In the genomic region with DNA sequence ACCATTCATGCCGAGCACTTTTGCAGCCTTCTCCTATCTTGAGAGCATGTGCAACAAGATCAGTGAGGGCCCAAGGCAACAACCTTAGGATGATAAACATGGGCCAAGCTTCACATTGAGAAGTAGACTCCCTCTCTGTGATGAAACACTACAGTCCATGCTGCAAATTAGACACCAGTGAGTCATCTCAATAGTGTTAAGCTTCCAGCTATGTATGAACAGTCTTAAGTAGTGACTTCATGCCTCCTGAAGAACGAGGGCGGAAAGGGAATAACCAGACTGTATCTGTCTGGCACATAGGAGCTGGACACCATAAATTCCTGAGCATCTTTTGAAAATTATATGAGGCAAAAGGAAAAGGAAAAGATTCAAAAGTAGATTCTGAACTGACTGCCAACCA, we compare ENCODE assay signal across 18 cellular contexts.
A peak's percentile ranks its signal among the peaks of the same experiment; 100 is the strongest.
DNase-seq lines count a peak whose midpoint lies in the region; ATAC-seq and TF ChIP-seq lines count a peak whose summit lies in the region.
"Had no signal": no experiment of that assay in that cellular context is flagged by ENCODE, and none has a peak within 500 bp of the region (broad histone marks: within the 10 kb centered on the region; RNA-seq: fewer than 3 reads in every experiment).

No MANE protein-coding gene starts in this region.

- no peak overlapping the region for H3K27ac Mint-ChIP-seq in GM23338
- H3K27ac Mint-ChIP-seq: activated CD4-positive, alpha-beta T cell treated with anti-CD3 and anti-CD28 coated beads for 36 hours; natural killer cell treated with Interleukin-12 subunit alpha and Interleukin-12 subunit beta and Interleukin-15 and Interleukin-18, amount 100 ng/mL, for 72 hours; T-cell had no signal

- H3K27me3 Mint-ChIP-seq in GM23338 (ENCODE audit: insufficient read depth, low read depth, poor library complexity): no peaks in the 10 kb centered on the region
- H3K27me3 Mint-ChIP-seq: activated CD4-positive, alpha-beta T cell treated with anti-CD3 and anti-CD28 coated beads for 36 hours; natural killer cell treated with Interleukin-12 subunit alpha and Interleukin-12 subunit beta and Interleukin-15 and Interleukin-18, amount 100 ng/mL, for 72 hours; T-cell had no signal

- POLR2A ChIA-PET in A673 (lab: Charles Lee; ENCODE audit: low non-redundant PET): no interaction called here

- no peaks in the 10 kb centered on the region for H3K79me2 ChIP-seq in GM23338 (replicated peaks; ENCODE audit: insufficient read depth)

- no peak for ATAC-seq in GM23338
- ATAC-seq in GM18907 (IDR thresholded peaks at IDR 0.05; ENCODE audit: unreplicated experiment): no peak
- ATAC-seq in GM19455 (IDR thresholded peaks at IDR 0.05; ENCODE audit: unreplicated experiment): no peak
- ATAC-seq: activated CD4-positive, alpha-beta T cell treated with anti-CD3 and anti-CD28 coated beads for 36 hours; body of pancreas; natural killer cell treated with Interleukin-12 subunit alpha and Interleukin-12 subunit beta and Interleukin-15 and Interleukin-18, amount 100 ng/mL, for 72 hours; T-cell had no signal

- H3K27ac ChIP-seq in A673 (ENCODE audit: low read depth, low read length, poor library complexity, severe bottlenecking) (peak overlapping the region; percentile 34), GM23338 (ENCODE audit: low read depth) (no peak overlapping the region)
- H3K27ac ChIP-seq: body of pancreas, esophagus muscularis mucosa, spleen, tibial nerve had no signal

- H3K27me3 ChIP-seq in A673 (replicated peaks; ENCODE audit: insufficient read depth, low read depth, low read length, poor library complexity) (no peaks in the 10 kb centered on the region), GM23338 (ENCODE audit: insufficient read depth) (no peaks in the 10 kb centered on the region)
- H3K27me3 ChIP-seq: body of pancreas, esophagus muscularis mucosa, spleen, tibial nerve had no signal

- no peak overlapping the region for H3K4me3 ChIP-seq in A673 (ENCODE audit: low read depth, low read length, poor library complexity, severe bottlenecking)
- no peak overlapping the region for H3K4me3 ChIP-seq in GM23338
- H3K4me3 ChIP-seq: body of pancreas, esophagus muscularis mucosa, spleen, tibial nerve had no signal

- no peaks in the 10 kb centered on the region for H3F3A ChIP-seq in GM23338 (replicated peaks; ENCODE audit: low read depth)

- intact Hi-C loops in A673 (cut with micrococcal nuclease; ENCODE audit: unreplicated experiment): loop anchor here (10.0 kb wide), 1 partner anchor 617 kb away; no protein-coding TSS in a partner anchor

- H3K4me1 Mint-ChIP-seq in GM23338: no peaks in the 10 kb centered on the region
- H3K4me1 Mint-ChIP-seq: activated CD4-positive, alpha-beta T cell treated with anti-CD3 and anti-CD28 coated beads for 36 hours; T-cell had no signal

- H3K9me2 ChIP-seq in GM23338 (ENCODE audit: insufficient read depth): no peaks in the 10 kb centered on the region

- no peaks in the 10 kb centered on the region for H3K9me3 Mint-ChIP-seq in GM23338

- H3K36me3 ChIP-seq in A673 (ENCODE audit: insufficient read depth, low read length, poor library complexity, severe bottlenecking) (no peaks in the 10 kb centered on the region), GM23338 (ENCODE audit: insufficient read depth) (no peaks in the 10 kb centered on the region)
- H3K36me3 ChIP-seq: esophagus muscularis mucosa, spleen, tibial nerve had no signal

- no peak overlapping the region for H3K4me3 Mint-ChIP-seq in GM23338
- H3K4me3 Mint-ChIP-seq: activated CD4-positive, alpha-beta T cell treated with anti-CD3 and anti-CD28 coated beads for 36 hours; natural killer cell treated with Interleukin-12 subunit alpha and Interleukin-12 subunit beta and Interleukin-15 and Interleukin-18, amount 100 ng/mL, for 72 hours; T-cell had no signal

- H3K4me2 ChIP-seq in GM23338: no peak overlapping the region

- CTCF ChIA-PET in A673 (lab: Charles Lee): no interaction called here

- DNase-seq in A673 (ENCODE audit: low spot score) (peak; percentile 76), HS-27A (ENCODE audit: low read depth) (peak; percentile 57), astrocyte of the hippocampus (ENCODE audit: low read depth, low spot score) (peak; percentile 77), iPS-NIHi7 (ENCODE audit: extremely low spot score) (peak; percentile 7), GM23338 (ENCODE audit: low spot score) (no peak), NCI-H1417 (lab: John Stamatoyannopoulos, UW) (no peak)
- DNase-seq: activated CD4-positive, alpha-beta T cell treated with anti-CD3 and anti-CD28 coated beads for 36 hours; activated T-cell treated with anti-CD3 and anti-CD28 coated beads, Interleukin-2, amount 50 U/mL, for 1 hour; body of pancreas; DND-41; Kasumi-1; spleen; T-cell had no signal

- H3K9me3 ChIP-seq in A673 (ENCODE audit: low read depth, low read length, poor library complexity, severe bottlenecking): peaks cover 12% of the 10 kb centered on the region
- H3K9me3 ChIP-seq: body of pancreas, esophagus muscularis mucosa, tibial nerve had no signal

- TF ChIP-seq CTCF in A673 (conservative IDR thresholded peaks at IDR 0.05; ENCODE audit: low read depth, low read length) (no peak), GM23338 (conservative IDR thresholded peaks at IDR 0.05; ENCODE audit: low read depth in 2 of 2) (no peak)

- H2AFZ ChIP-seq in GM23338: no peak overlapping the region

- BruUV-seq in A673 (replicated peaks; lab: Mats Ljungman, UMichigan): no TSS peak

- no peaks in the 10 kb centered on the region for H3K36me3 Mint-ChIP-seq in GM23338 (ENCODE audit: low read depth)
- H3K36me3 Mint-ChIP-seq: T-cell had no signal

- H3K4me1 ChIP-seq in A673 (ENCODE audit: insufficient read depth, low read length, poor library complexity, severe bottlenecking): peaks cover 27% of the 10 kb centered on the region
- no peaks in the 10 kb centered on the region for H3K4me1 ChIP-seq in GM23338 (ENCODE audit: insufficient read depth)
- H3K4me1 ChIP-seq: body of pancreas, esophagus muscularis mucosa, spleen, tibial nerve had no signal

- no peaks in the 10 kb centered on the region for H4K20me1 ChIP-seq in GM23338 (replicated peaks; ENCODE audit: insufficient read depth)

TF ChIP-seq in GM23338, 12 proteins besides CTCF, POLR2A, EP300 and RAD21 (continues in another document):
- TF ChIP-seq ZNF114 (CRISPR knock-in tag; IDR thresholded peaks at IDR 0.05) (no peak), EZH2 (IDR thresholded peaks at IDR 0.05; ENCODE audit: low read depth, unreplicated experiment) (no peak), JUNB (IDR thresholded peaks at IDR 0.05; ENCODE audit: unreplicated experiment) (no peak), NANOG (IDR thresholded peaks at IDR 0.05; ENCODE audit: borderline replicate concordance) (no peak)
- TF ChIP-seq, protein P1, sequence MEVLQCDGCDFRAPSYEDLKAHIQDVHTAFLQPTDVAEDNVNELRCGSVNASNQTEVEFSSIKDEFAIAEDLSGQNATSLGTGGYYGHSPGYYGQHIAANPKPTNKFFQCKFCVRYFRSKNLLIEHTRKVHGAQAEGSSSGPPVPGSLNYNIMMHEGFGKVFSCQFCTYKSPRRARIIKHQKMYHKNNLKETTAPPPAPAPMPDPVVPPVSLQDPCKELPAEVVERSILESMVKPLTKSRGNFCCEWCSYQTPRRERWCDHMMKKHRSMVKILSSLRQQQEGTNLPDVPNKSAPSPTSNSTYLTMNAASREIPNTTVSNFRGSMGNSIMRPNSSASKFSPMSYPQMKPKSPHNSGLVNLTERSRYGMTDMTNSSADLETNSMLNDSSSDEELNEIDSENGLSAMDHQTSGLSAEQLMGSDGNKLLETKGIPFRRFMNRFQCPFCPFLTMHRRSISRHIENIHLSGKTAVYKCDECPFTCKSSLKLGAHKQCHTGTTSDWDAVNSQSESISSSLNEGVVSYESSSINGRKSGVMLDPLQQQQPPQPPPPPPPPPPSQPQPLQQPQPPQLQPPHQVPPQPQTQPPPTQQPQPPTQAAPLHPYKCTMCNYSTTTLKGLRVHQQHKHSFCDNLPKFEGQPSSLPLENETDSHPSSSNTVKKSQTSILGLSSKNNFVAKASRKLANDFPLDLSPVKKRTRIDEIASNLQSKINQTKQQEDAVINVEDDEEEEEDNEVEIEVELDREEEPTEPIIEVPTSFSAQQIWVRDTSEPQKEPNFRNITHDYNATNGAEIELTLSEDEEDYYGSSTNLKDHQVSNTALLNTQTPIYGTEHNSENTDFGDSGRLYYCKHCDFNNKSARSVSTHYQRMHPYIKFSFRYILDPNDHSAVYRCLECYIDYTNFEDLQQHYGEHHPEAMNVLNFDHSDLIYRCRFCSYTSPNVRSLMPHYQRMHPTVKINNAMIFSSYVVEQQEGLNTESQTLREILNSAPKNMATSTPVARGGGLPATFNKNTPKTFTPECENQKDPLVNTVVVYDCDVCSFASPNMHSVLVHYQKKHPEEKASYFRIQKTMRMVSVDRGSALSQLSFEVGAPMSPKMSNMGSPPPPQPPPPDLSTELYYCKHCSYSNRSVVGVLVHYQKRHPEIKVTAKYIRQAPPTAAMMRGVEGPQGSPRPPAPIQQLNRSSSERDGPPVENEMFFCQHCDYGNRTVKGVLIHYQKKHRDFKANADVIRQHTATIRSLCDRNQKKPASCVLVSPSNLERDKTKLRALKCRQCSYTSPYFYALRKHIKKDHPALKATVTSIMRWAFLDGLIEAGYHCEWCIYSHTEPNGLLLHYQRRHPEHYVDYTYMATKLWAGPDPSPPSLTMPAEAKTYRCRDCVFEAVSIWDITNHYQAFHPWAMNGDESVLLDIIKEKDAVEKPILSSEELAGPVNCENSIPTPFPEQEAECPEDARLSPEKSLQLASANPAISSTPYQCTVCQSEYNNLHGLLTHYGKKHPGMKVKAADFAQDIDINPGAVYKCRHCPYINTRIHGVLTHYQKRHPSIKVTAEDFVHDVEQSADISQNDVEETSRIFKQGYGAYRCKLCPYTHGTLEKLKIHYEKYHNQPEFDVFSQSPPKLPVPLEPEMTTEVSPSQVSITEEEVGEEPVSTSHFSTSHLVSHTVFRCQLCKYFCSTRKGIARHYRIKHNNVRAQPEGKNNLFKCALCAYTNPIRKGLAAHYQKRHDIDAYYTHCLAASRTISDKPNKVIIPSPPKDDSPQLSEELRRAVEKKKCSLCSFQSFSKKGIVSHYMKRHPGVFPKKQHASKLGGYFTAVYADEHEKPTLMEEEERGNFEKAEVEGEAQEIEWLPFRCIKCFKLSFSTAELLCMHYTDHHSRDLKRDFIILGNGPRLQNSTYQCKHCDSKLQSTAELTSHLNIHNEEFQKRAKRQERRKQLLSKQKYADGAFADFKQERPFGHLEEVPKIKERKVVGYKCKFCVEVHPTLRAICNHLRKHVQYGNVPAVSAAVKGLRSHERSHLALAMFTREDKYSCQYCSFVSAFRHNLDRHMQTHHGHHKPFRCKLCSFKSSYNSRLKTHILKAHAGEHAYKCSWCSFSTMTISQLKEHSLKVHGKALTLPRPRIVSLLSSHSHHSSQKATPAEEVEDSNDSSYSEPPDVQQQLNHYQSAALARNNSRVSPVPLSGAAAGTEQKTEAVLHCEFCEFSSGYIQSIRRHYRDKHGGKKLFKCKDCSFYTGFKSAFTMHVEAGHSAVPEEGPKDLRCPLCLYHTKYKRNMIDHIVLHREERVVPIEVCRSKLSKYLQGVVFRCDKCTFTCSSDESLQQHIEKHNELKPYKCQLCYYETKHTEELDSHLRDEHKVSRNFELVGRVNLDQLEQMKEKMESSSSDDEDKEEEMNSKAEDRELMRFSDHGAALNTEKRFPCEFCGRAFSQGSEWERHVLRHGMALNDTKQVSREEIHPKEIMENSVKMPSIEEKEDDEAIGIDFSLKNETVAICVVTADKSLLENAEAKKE (CRISPR knock-in tag; IDR thresholded peaks at IDR 0.05): no peak

Comparison
In these comparisons a context has a peak if more than half of its experiments do, and no peak if none do; other contexts are left out.
1. DNase-seq: peak in A673 (single experiment), HS-27A (single experiment), astrocyte of the hippocampus (single experiment) and iPS-NIHi7 (single experiment); none in GM23338 (single experiment) and NCI-H1417 (0 of 3).